ENCODE assay signal across 14 cellular contexts in genomic region chr2:31329081-31329605, GRCh38.
DNase-seq lines count a peak whose midpoint lies in the region; ATAC-seq and TF ChIP-seq lines count a peak whose summit lies in the region.
"Had no signal": no experiment of that assay in that cellular context is flagged by ENCODE, and none has a peak within 500 bp of the region (broad histone marks: within the 10 kb centered on the region; RNA-seq: fewer than 3 reads in every experiment).

No MANE protein-coding gene starts in this region.

- H3K36me3 Mint-ChIP-seq in endodermal cell (ENCODE audit: low read depth) (no peaks in the 10 kb centered on the region), neural crest cell (ENCODE audit: low read depth) (no peaks in the 10 kb centered on the region)

- H3K9me3 Mint-ChIP-seq in endodermal cell (no peaks in the 10 kb centered on the region), neural crest cell (no peaks in the 10 kb centered on the region)
- H3K9me3 Mint-ChIP-seq: CD4-positive, alpha-beta T cell; GM23338 had no signal

- no peak overlapping the region for H3K4me3 ChIP-seq in right atrium auricular region
- no peak overlapping the region for H3K4me3 ChIP-seq in left ventricle myocardium inferior
- no peak overlapping the region for H3K4me3 ChIP-seq in endodermal cell (ENCODE audit: low read length)
- H3K4me3 ChIP-seq: GM23338 had no signal

- H3K9me3 ChIP-seq in right atrium auricular region: no peaks in the 10 kb centered on the region
- H3K9me3 ChIP-seq in left ventricle myocardium inferior (replicated peaks): no peaks in the 10 kb centered on the region
- H3K9me3 ChIP-seq in endodermal cell (ENCODE audit: control insufficient read depth, low read length): no peaks in the 10 kb centered on the region
- H3K9me3 ChIP-seq: BE2C, Caco-2 had no signal

- peak; percentile 28 for DNase-seq in right atrium auricular region (ENCODE audit: low spot score)
- no peak for DNase-seq in left ventricle myocardium inferior
- peak; percentile 82 for DNase-seq in endodermal cell
- DNase-seq in neural crest cell (ENCODE audit: low read depth, low spot score): no peak
- DNase-seq in stimulated activated CD4-positive, alpha-beta T cell treated with anti-CD3 and anti-CD28 coated beads, Interleukin-2, amount 100 ng/mL, for 48 hours: no peak
- DNase-seq in activated T-cell treated with anti-CD3 and anti-CD28 coated beads, Interleukin-2, amount 50 U/mL, for 1 hour: no peak
- DNase-seq: ACHN; BE2C; C1 segment of cervical spinal cord; Caco-2; CD4-positive, alpha-beta T cell; HCEC 1CT had no signal

- H3K27ac Mint-ChIP-seq in endodermal cell: no peak overlapping the region
- peak overlapping the region; percentile 81 for H3K27ac Mint-ChIP-seq in neural crest cell (ENCODE audit: unreplicated experiment)
- H3K27ac Mint-ChIP-seq: CD4-positive, alpha-beta T cell; GM23338 had no signal

- H3K27ac ChIP-seq in right atrium auricular region: no peak overlapping the region
- H3K27ac ChIP-seq in left ventricle myocardium inferior (replicated peaks): no peak overlapping the region
- H3K27ac ChIP-seq in endodermal cell (ENCODE audit: low read depth, low read length): no peak overlapping the region

- TF ChIP-seq CTCF in right atrium auricular region (IDR thresholded peaks at IDR 0.05): no peak
- no peak for TF ChIP-seq CTCF in left ventricle myocardium inferior (IDR thresholded peaks at IDR 0.05; ENCODE audit: borderline replicate concordance)
- no peak for TF ChIP-seq CTCF in endodermal cell (conservative IDR thresholded peaks at IDR 0.05)
- TF ChIP-seq CTCF in neural crest cell (conservative IDR thresholded peaks at IDR 0.05): no peak

- H3K36me3 ChIP-seq in right atrium auricular region: no peaks in the 10 kb centered on the region
- no peaks in the 10 kb centered on the region for H3K36me3 ChIP-seq in left ventricle myocardium inferior
- H3K36me3 ChIP-seq in endodermal cell (ENCODE audit: control insufficient read depth, insufficient read depth, low read length): no peaks in the 10 kb centered on the region
- H3K36me3 ChIP-seq: BE2C had no signal

- peaks cover 0 to 2% of the 10 kb centered on the region in 2 donors for H3K4me1 ChIP-seq in right atrium auricular region
- H3K4me1 ChIP-seq in left ventricle myocardium inferior: peaks cover 15% of the 10 kb centered on the region
- peaks cover 17% of the 10 kb centered on the region for H3K4me1 ChIP-seq in endodermal cell (ENCODE audit: control insufficient read depth, insufficient read depth, low read length)
- H3K4me1 ChIP-seq: BE2C, Caco-2 had no signal

- H3K27me3 Mint-ChIP-seq in endodermal cell (ENCODE audit: insufficient read depth) (peaks cover 48% of the 10 kb centered on the region), neural crest cell (ENCODE audit: low read depth) (peaks cover 4% of the 10 kb centered on the region)

- no peak overlapping the region for H3K4me3 Mint-ChIP-seq in endodermal cell
- no peak overlapping the region for H3K4me3 Mint-ChIP-seq in neural crest cell
- H3K4me3 Mint-ChIP-seq: CD4-positive, alpha-beta T cell; GM23338 had no signal

- WGBS in endodermal cell (ENCODE audit: insufficient coverage in 1 of 2, insufficient read length in 1 of 2), 2 experiments: 35% methylated on average over 2 of the region's 2 CpGs; no CpG with 5 or more reads in 1 of the 2 experiments

- H3K9ac ChIP-seq in endodermal cell (ENCODE audit: extremely low read depth, low read length, poor library complexity, severe bottlenecking): no peak overlapping the region

- H3K27me3 ChIP-seq in right atrium auricular region: no peaks in the 10 kb centered on the region
- peaks cover 4% of the 10 kb centered on the region for H3K27me3 ChIP-seq in left ventricle myocardium inferior (ENCODE audit: low read depth)
- H3K27me3 ChIP-seq in endodermal cell (ENCODE audit: control insufficient read depth, insufficient read depth, low read length, poor library complexity, severe bottlenecking): peaks cover 12% of the 10 kb centered on the region

- intact Hi-C loops in left ventricle myocardium inferior (cut with micrococcal nuclease): loop anchor here (10.0 kb wide), 1 partner anchor 94 kb away; the partner anchor contains the start of gene EHD3

- H3K4me1 Mint-ChIP-seq in endodermal cell: peaks cover 38% of the 10 kb centered on the region
- H3K4me1 Mint-ChIP-seq in neural crest cell: no peaks in the 10 kb centered on the region

- ATAC-seq in GM18868 (IDR thresholded peaks at IDR 0.05; ENCODE audit: unreplicated experiment): no peak
- ATAC-seq: GM23338 had no signal

Comparison
In these comparisons a context has a peak if more than half of its experiments do, and no peak if none do; other contexts are left out.
1. DNase-seq: peak in right atrium auricular region (single experiment) and endodermal cell (single experiment); none in left ventricle myocardium inferior (single experiment), neural crest cell (single experiment), stimulated activated CD4-positive, alpha-beta T cell treated with anti-CD3 and anti-CD28 coated beads, Interleukin-2, amount 100 ng/mL, for 48 hours (0 of 2) and activated T-cell treated with anti-CD3 and anti-CD28 coated beads, Interleukin-2, amount 50 U/mL, for 1 hour (single experiment).